Comparison of ENCODE assay signal across 1 cellular context in the genomic region with DNA sequence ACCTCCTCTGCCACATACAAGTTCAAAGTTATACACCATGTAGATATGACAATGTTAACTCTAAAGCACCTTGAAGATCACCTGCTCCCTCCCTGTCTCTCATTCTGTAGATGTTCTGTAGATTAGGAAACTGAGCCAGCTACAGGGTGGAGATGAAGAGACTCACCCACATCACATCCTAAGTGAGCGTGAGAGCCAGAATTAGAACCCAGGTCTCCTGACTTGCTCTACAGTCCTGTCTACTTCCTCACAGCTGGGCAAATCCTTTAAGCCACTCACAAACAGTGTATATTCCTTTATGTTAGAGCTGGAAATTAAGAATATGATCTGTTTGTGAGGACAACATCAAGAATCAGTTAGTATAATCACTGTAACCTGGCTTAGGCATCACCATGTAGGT.
TF ChIP-seq lines count a peak whose summit lies in the region.

No MANE protein-coding gene starts in this region.

TF ChIP-seq in GM23338, 12 proteins besides CTCF, POLR2A, EP300 and RAD21 (continued from another document):
- TF ChIP-seq, protein P1, sequence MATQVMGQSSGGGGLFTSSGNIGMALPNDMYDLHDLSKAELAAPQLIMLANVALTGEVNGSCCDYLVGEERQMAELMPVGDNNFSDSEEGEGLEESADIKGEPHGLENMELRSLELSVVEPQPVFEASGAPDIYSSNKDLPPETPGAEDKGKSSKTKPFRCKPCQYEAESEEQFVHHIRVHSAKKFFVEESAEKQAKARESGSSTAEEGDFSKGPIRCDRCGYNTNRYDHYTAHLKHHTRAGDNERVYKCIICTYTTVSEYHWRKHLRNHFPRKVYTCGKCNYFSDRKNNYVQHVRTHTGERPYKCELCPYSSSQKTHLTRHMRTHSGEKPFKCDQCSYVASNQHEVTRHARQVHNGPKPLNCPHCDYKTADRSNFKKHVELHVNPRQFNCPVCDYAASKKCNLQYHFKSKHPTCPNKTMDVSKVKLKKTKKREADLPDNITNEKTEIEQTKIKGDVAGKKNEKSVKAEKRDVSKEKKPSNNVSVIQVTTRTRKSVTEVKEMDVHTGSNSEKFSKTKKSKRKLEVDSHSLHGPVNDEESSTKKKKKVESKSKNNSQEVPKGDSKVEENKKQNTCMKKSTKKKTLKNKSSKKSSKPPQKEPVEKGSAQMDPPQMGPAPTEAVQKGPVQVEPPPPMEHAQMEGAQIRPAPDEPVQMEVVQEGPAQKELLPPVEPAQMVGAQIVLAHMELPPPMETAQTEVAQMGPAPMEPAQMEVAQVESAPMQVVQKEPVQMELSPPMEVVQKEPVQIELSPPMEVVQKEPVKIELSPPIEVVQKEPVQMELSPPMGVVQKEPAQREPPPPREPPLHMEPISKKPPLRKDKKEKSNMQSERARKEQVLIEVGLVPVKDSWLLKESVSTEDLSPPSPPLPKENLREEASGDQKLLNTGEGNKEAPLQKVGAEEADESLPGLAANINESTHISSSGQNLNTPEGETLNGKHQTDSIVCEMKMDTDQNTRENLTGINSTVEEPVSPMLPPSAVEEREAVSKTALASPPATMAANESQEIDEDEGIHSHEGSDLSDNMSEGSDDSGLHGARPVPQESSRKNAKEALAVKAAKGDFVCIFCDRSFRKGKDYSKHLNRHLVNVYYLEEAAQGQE (IDR thresholded peaks at IDR 0.05; ENCODE audit: unreplicated experiment): no peak
- no peak for TF ChIP-seq STAT1 (IDR thresholded peaks at IDR 0.05; ENCODE audit: unreplicated experiment)
TF ChIP-seq in GM23338: peak in this region for 0.
